In the genomic region with DNA sequence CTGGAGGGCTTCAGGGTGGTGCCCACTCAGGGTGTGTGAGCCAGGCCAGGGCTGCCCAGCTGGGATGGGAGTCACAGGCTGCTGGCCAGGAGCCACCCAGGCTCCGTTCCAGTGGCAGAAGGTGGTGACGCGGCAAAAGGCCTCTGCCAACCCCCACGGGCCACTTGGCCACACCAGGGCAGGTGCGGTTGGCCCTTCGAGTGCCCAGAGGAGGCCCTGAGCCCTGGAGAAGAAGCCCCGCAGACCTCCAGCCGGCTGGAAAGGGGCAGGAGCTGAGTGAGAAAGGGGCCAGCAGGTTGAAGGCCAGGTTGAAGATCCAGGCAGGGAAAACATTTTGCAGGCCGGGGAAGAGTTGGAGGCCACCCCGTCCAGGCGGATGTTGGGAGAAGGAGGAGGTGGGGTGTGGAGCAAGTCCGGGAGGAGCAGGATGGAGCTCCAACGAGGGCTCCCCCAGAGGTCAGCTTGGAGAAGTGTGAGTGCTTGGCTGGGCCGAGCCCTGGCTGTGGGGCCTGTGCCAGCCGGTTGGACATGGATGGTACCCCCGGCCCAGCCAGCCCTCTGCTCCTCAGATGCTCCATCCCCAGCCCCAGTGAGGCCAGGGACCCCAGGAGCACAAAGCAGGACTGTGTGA, we compare ENCODE assay signal across 11 cellular contexts. TPM values are rescaled to one million over a fixed set of nuclear protein-coding genes. Genes with fewer than 3 reads are reported as not detected.
A peak's percentile ranks its signal among the peaks of the same experiment; 100 is the strongest.
DNase-seq lines count a peak whose midpoint lies in the region; ATAC-seq and TF ChIP-seq lines count a peak whose summit lies in the region.
"Had no signal": no experiment of that assay in that cellular context is flagged by ENCODE, and none has a peak within 500 bp of the region (broad histone marks: within the 10 kb centered on the region; RNA-seq: fewer than 3 reads in every experiment).

No MANE protein-coding gene starts in this region.

- H3K27me3 ChIP-seq in brain microvascular endothelial cell (replicated peaks) (peaks cover 34% of the 10 kb centered on the region), kidney epithelial cell (ENCODE audit: control insufficient read depth, insufficient read depth, low read length) (peaks cover 73% of the 10 kb centered on the region)

- TF ChIP-seq CTCF in HEK293 (tag by site-specific recombination; IDR thresholded peaks at IDR 0.05) (peak; percentile 33), brain microvascular endothelial cell (IDR thresholded peaks at IDR 0.05; ENCODE audit: low read depth, low read length, missing control alignments) (peak; percentile 41), kidney epithelial cell (IDR thresholded peaks at IDR 0.05; ENCODE audit: insufficient read depth, low read length, poor library complexity, severe bottlenecking) (peak; percentile 4)

- in situ Hi-C loops in brain microvascular endothelial cell (cut with HindIII; ENCODE audit: low pct_ligation_motif_present, low sequenced_read_pairs) = no loop called here

- no peak for ATAC-seq in HG03439 (IDR thresholded peaks at IDR 0.05; ENCODE audit: unreplicated experiment)
- no peak for ATAC-seq in HG03135 (IDR thresholded peaks at IDR 0.05; ENCODE audit: unreplicated experiment)
- no peak for ATAC-seq in HG02870 (IDR thresholded peaks at IDR 0.05; ENCODE audit: unreplicated experiment)

- CTCF ChIA-PET in HEK293 (lab: Yijun Ruan, JAX) = no interaction called here

- H3K27ac ChIP-seq in HEK293 (ENCODE audit: extremely low read depth, low read depth, low read length) (no peak overlapping the region), brain microvascular endothelial cell (no peak overlapping the region)
- H3K27ac ChIP-seq: C4-2B had no signal

- no peaks in the 10 kb centered on the region for H3K9me3 ChIP-seq in HEK293 (ENCODE audit: control insufficient read depth, insufficient read depth, low read depth, low read length)

- DNase-seq in A172 (ENCODE audit: low spot score) = peak; percentile 35
- no peak for DNase-seq in brain microvascular endothelial cell
- DNase-seq in kidney epithelial cell (ENCODE audit: low read depth) = no peak
- no peak for DNase-seq in NCI-H2171 treated with DMSO at 0.1 percent for 48 hours (lab: John Stamatoyannopoulos, UW)
- DNase-seq: NCI-H345, T-helper 1 cell had no signal

- H3K36me3 ChIP-seq in HEK293 (ENCODE audit: control insufficient read depth in 2 of 2, insufficient read depth in 1 of 2, low read length in 2 of 2) = no peaks in the 10 kb centered on the region
- H3K36me3 ChIP-seq in brain microvascular endothelial cell (replicated peaks) = no peaks in the 10 kb centered on the region
- H3K36me3 ChIP-seq in kidney epithelial cell (ENCODE audit: control insufficient read depth, insufficient read depth, low read length) = no peaks in the 10 kb centered on the region

- H3K4me1 ChIP-seq in HEK293 (ENCODE audit: control insufficient read depth, insufficient read depth, low read length) = no peaks in the 10 kb centered on the region

- no peak overlapping the region for H3K4me3 ChIP-seq in HEK293 (ENCODE audit: low read depth, low read length)
- no peak overlapping the region for H3K4me3 ChIP-seq in brain microvascular endothelial cell (ENCODE audit: low read depth, low read length)
- H3K4me3 ChIP-seq in kidney epithelial cell (ENCODE audit: low read depth, low read length) = no peak overlapping the region

- POLR2A ChIA-PET in HEK293 (lab: Yijun Ruan, JAX) = no interaction called here

TF ChIP-seq in HEK293, 187 proteins besides CTCF, POLR2A, EP300 and RAD21:
- TF ChIP-seq, protein P1, sequence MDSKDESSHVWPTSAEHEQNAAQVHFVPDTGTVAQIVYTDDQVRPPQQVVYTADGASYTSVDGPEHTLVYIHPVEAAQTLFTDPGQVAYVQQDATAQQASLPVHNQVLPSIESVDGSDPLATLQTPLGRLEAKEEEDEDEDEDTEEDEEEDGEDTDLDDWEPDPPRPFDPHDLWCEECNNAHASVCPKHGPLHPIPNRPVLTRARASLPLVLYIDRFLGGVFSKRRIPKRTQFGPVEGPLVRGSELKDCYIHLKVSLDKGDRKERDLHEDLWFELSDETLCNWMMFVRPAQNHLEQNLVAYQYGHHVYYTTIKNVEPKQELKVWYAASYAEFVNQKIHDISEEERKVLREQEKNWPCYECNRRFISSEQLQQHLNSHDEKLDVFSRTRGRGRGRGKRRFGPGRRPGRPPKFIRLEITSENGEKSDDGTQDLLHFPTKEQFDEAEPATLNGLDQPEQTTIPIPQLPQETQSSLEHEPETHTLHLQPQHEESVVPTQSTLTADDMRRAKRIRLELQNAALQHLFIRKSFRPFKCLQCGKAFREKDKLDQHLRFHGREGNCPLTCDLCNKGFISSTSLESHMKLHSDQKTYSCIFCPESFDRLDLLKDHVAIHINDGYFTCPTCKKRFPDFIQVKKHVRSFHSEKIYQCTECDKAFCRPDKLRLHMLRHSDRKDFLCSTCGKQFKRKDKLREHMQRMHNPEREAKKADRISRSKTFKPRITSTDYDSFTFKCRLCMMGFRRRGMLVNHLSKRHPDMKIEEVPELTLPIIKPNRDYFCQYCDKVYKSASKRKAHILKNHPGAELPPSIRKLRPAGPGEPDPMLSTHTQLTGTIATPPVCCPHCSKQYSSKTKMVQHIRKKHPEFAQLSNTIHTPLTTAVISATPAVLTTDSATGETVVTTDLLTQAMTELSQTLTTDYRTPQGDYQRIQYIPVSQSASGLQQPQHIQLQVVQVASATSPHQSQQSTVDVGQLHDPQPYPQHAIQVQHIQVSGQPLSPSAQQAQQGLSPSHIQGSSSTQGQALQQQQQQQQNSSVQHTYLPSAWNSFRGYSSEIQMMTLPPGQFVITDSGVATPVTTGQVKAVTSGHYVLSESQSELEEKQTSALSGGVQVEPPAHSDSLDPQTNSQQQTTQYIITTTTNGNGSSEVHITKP (tag by site-specific recombination; IDR thresholded peaks at IDR 0.05) = no peak
- TF ChIP-seq, protein P2, sequence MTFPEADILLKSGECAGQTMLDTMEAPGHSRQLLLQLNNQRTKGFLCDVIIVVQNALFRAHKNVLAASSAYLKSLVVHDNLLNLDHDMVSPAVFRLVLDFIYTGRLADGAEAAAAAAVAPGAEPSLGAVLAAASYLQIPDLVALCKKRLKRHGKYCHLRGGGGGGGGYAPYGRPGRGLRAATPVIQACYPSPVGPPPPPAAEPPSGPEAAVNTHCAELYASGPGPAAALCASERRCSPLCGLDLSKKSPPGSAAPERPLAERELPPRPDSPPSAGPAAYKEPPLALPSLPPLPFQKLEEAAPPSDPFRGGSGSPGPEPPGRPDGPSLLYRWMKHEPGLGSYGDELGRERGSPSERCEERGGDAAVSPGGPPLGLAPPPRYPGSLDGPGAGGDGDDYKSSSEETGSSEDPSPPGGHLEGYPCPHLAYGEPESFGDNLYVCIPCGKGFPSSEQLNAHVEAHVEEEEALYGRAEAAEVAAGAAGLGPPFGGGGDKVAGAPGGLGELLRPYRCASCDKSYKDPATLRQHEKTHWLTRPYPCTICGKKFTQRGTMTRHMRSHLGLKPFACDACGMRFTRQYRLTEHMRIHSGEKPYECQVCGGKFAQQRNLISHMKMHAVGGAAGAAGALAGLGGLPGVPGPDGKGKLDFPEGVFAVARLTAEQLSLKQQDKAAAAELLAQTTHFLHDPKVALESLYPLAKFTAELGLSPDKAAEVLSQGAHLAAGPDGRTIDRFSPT (tag by site-specific recombination; IDR thresholded peaks at IDR 0.05) = peak; percentile 47; the same call in 1 of the 2 replicates
TF ChIP-seq in HEK293: peak in this region for 1.

RNA-seq across cellular contexts. Expression of a gene that starts 2.8 kb away (rescaled TPM):
- total RNA-seq in A172 (2014; rRNA removed; shearing (Covaris generic)) = 0.19 and 0.64 TPM in 2 replicates
- 0.17 TPM in 1 of 2 replicates, not detected in the other for total RNA-seq in kidney epithelial cell
